ENCODE assay signal across 6 cellular contexts in the genomic region with DNA sequence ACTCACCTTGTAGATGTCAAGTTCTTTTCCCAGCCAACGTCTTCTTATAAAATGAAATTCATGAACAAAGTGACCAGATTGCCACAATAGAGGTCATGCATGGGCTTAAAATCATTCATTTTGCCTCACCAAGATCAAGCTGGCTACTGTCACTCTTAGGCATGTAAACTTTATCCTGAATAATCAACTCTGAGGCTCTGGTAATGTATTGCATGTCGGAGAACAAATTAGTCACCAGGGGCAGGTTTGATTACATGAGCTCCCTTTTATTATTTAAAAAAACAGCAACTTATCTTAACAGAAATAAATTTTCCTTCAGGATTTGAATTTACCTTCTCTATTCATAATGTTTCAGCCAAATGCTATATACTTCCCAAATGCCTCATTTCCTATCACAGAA.
"Had no signal": no experiment of that assay in that cellular context is flagged by ENCODE, and none has a peak within 500 bp of the region (broad histone marks: within the 10 kb centered on the region; RNA-seq: fewer than 3 reads in every experiment).

No MANE protein-coding gene starts in this region.

- H3K9ac ChIP-seq: GM23248 had no signal

- H3K4me3 ChIP-seq: GM23248, HAP-1 had no signal

- DNase-seq: GM23248, GOT3, H7, IMR-90 had no signal

- H2AFZ ChIP-seq: GM23248 had no signal

- H3K36me3 ChIP-seq: HAP-1 had no signal

- H3K9me3 ChIP-seq: HAP-1 had no signal

- FAIRE-seq: HTR-8/SVneo had no signal

- H3K27ac ChIP-seq: GM23248 had no signal
